In genomic region chr18:72848534-72849237, GRCh38 we compare ENCODE assay signal across 1 cellular context.
TF ChIP-seq lines count a peak whose summit lies in the region.

No MANE protein-coding gene starts in this region.

TF ChIP-seq in GM12878, 131 proteins besides CTCF, POLR2A, EP300 and RAD21:
- TF ChIP-seq CEBPZ (IDR thresholded peaks at IDR 0.05; ENCODE audit: low read depth, low read length) (no peak), MEF2B (IDR thresholded peaks at IDR 0.05; ENCODE audit: partially characterized antibody, poor library complexity, severe bottlenecking) (no peak), JUNB (IDR thresholded peaks at IDR 0.05) (peak; percentile 48), MAX (IDR thresholded peaks at IDR 0.05; ENCODE audit: low read depth, low read length) (no peak), KLF5 (IDR thresholded peaks at IDR 0.05; ENCODE audit: partially characterized antibody) (no peak), SPI1 (IDR thresholded peaks at IDR 0.05; ENCODE audit: borderline replicate concordance, insufficient read depth, low read depth, low read length) (no peak), ASH2L (IDR thresholded peaks at IDR 0.05; ENCODE audit: borderline replicate concordance, low read depth) (no peak)
